1 cellular context compared by ENCODE assay signal in genomic region chr11:12090761-12091261, GRCh38.
TF ChIP-seq lines count a peak whose summit lies in the region.

No MANE protein-coding gene starts in this region.

TF ChIP-seq in A549, 52 proteins besides CTCF, POLR2A, EP300 and RAD21 (continued from another document):
- TF ChIP-seq PBX3 (IDR thresholded peaks at IDR 0.05): no peak
TF ChIP-seq in A549: peak in this region for 0.
